In genomic region chr11:63250162-63251050, GRCh38 we compare ENCODE assay signal across 1 cellular context.
TF ChIP-seq lines count a peak whose summit lies in the region.

No MANE protein-coding gene starts in this region.

TF ChIP-seq in HepG2, 621 proteins besides CTCF, POLR2A, EP300 and RAD21 (continued from another document and continues in another):
- no peak for TF ChIP-seq CSRNP2 (CRISPR knock-in tag; conservative IDR thresholded peaks at IDR 0.05; ENCODE audit: low read depth)
- TF ChIP-seq CEBPZ (IDR thresholded peaks at IDR 0.05; ENCODE audit: low read length): no peak
- TF ChIP-seq ZNF333 (CRISPR knock-in tag; IDR thresholded peaks at IDR 0.05; ENCODE audit: borderline replicate concordance): no peak
- TF ChIP-seq NCOA2 (CRISPR knock-in tag; IDR thresholded peaks at IDR 0.05): peak; percentile 99
- TF ChIP-seq ZNF496 (CRISPR knock-in tag; IDR thresholded peaks at IDR 0.05; ENCODE audit: insufficient replicate concordance): no peak
- no peak for TF ChIP-seq ZNF598 (CRISPR knock-in tag; IDR thresholded peaks at IDR 0.05; ENCODE audit: borderline replicate concordance)
- TF ChIP-seq KLF13 (CRISPR knock-in tag; IDR thresholded peaks at IDR 0.05): no peak
- peak; percentile 43 for TF ChIP-seq PHF21A (CRISPR knock-in tag; IDR thresholded peaks at IDR 0.05)
- no peak for TF ChIP-seq PBX3 (CRISPR knock-in tag; IDR thresholded peaks at IDR 0.05; ENCODE audit: borderline replicate concordance)
- TF ChIP-seq ZNF572 (CRISPR knock-in tag; IDR thresholded peaks at IDR 0.05): no peak
- TF ChIP-seq KAT8 (CRISPR knock-in tag; IDR thresholded peaks at IDR 0.05): peak; percentile 83
- no peak for TF ChIP-seq SETDB1 (CRISPR knock-in tag; IDR thresholded peaks at IDR 0.05; ENCODE audit: borderline replicate concordance)
- peak; percentile 76 for TF ChIP-seq ZNF281 (CRISPR knock-in tag; IDR thresholded peaks at IDR 0.05; ENCODE audit: borderline replicate concordance)
- peak; percentile 97 for TF ChIP-seq TCF7 (IDR thresholded peaks at IDR 0.05; ENCODE audit: low read depth)
- no peak for TF ChIP-seq ZNF550 (CRISPR knock-in tag; IDR thresholded peaks at IDR 0.05; ENCODE audit: borderline replicate concordance)
- TF ChIP-seq SMAD1 (CRISPR knock-in tag; IDR thresholded peaks at IDR 0.05; ENCODE audit: borderline replicate concordance, low read depth): no peak
- TF ChIP-seq ZNF546 (CRISPR knock-in tag; conservative IDR thresholded peaks at IDR 0.05): no peak
- no peak for TF ChIP-seq DMTF1 (CRISPR knock-in tag; IDR thresholded peaks at IDR 0.05)
- TF ChIP-seq ZBTB20 (CRISPR knock-in tag; IDR thresholded peaks at IDR 0.05; ENCODE audit: borderline replicate concordance, low read depth): peak; percentile 75; the same call in 1 of the 2 replicates
- TF ChIP-seq SIN3B (IDR thresholded peaks at IDR 0.05; ENCODE audit: low read length): no peak
- TF ChIP-seq ZNF101 (CRISPR knock-in tag; IDR thresholded peaks at IDR 0.05; ENCODE audit: borderline replicate concordance, low read depth): no peak
- TF ChIP-seq HNRNPK (IDR thresholded peaks at IDR 0.05; ENCODE audit: low read depth, low read length, poor library complexity, severe bottlenecking): no peak
- no peak for TF ChIP-seq IRX3 (CRISPR knock-in tag; IDR thresholded peaks at IDR 0.05; ENCODE audit: borderline replicate concordance, low read depth)
- TF ChIP-seq ZNF761 (CRISPR knock-in tag; conservative IDR thresholded peaks at IDR 0.05): 0 out of 2 replicates have a peak, but pooled peaks have one; percentile 56
- no peak for TF ChIP-seq ZNF549 (CRISPR knock-in tag; IDR thresholded peaks at IDR 0.05)
- no peak for TF ChIP-seq ELF4 (CRISPR knock-in tag; IDR thresholded peaks at IDR 0.05; ENCODE audit: borderline replicate concordance)
- TF ChIP-seq ZSCAN9 (CRISPR knock-in tag; IDR thresholded peaks at IDR 0.05; ENCODE audit: borderline replicate concordance): peak; percentile 87
- TF ChIP-seq ZBTB34 (CRISPR knock-in tag; IDR thresholded peaks at IDR 0.05): no peak
- TF ChIP-seq ZNF354B (CRISPR knock-in tag; IDR thresholded peaks at IDR 0.05): no peak
- TF ChIP-seq ZNF709 (CRISPR knock-in tag; IDR thresholded peaks at IDR 0.05): 0 out of 2 replicates have a peak, but pooled peaks have one; percentile 37
- TF ChIP-seq ZNF362 (CRISPR knock-in tag; IDR thresholded peaks at IDR 0.05; ENCODE audit: borderline replicate concordance): peak; percentile 89; the same call in 1 of the 2 replicates
- TF ChIP-seq ZBTB10 (CRISPR knock-in tag; IDR thresholded peaks at IDR 0.05; ENCODE audit: borderline replicate concordance): peak; percentile 38; the same call in 1 of the 2 replicates
- TF ChIP-seq ZNF235 (CRISPR knock-in tag; IDR thresholded peaks at IDR 0.05; ENCODE audit: borderline replicate concordance): no peak
- no peak for TF ChIP-seq RBM22 (optimal IDR thresholded peaks at IDR 0.05; ENCODE audit: low read length)
- no peak for TF ChIP-seq PAWR (CRISPR knock-in tag; IDR thresholded peaks at IDR 0.05; ENCODE audit: borderline replicate concordance)
- peak; percentile 69 for TF ChIP-seq PATZ1 (CRISPR knock-in tag; IDR thresholded peaks at IDR 0.05)
- TF ChIP-seq GLI4 (CRISPR knock-in tag; IDR thresholded peaks at IDR 0.05; ENCODE audit: borderline replicate concordance): no peak
- TF ChIP-seq ZNF33B (CRISPR knock-in tag; IDR thresholded peaks at IDR 0.05): no peak
- TF ChIP-seq TP53 (CRISPR knock-in tag; conservative IDR thresholded peaks at IDR 0.05): no peak
- TF ChIP-seq NPAS2 (CRISPR knock-in tag; IDR thresholded peaks at IDR 0.05; ENCODE audit: borderline replicate concordance): no peak
- TF ChIP-seq CENPX (CRISPR knock-in tag; IDR thresholded peaks at IDR 0.05): no peak
